In the genomic region with DNA sequence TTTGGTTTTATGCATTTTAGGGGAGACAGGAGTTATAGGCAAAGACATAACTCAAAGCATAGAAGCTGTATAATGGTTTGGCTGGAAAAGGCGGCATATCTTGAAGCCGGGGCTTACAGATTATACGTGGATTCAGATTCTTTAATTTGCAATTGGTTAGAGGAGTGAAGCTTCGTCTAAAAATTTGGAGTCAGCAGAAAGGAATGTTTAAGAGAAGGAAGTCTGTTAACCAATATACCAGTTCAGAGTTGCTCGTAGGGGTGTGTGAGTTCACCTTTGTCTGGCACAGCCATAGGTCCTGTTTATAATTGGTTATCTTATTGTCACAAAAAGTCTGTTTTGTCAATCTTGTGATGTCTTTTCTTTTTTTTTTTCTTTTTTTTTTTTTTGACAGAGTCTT, we compare ENCODE assay signal across 25 cellular contexts. TPM values are rescaled to one million over a fixed set of nuclear protein-coding genes. Genes with fewer than 3 reads are reported as not detected.
DNase-seq lines count a peak whose midpoint lies in the region; ATAC-seq, FAIRE-seq and TF ChIP-seq lines count a peak whose summit lies in the region.
"Had no signal": no experiment of that assay in that cellular context is flagged by ENCODE, and none has a peak within 500 bp of the region (broad histone marks: within the 10 kb centered on the region; RNA-seq: fewer than 3 reads in every experiment).

No MANE protein-coding gene starts in this region.

- H3K27ac ChIP-seq in K562 (ENCODE audit: extremely low read depth, low read depth, low read length) (no peak overlapping the region), OCI-LY7 (ENCODE audit: low read depth, low read length, poor library complexity, severe bottlenecking) (no peak overlapping the region)
- H3K27ac ChIP-seq: heart right ventricle, SK-N-MC, testis had no signal

- no peaks in the 10 kb centered on the region for H3K9me2 ChIP-seq in OCI-LY7 (ENCODE audit: insufficient read depth, low read length)

- no peak overlapping the region for H3K4me3 Mint-ChIP-seq in activated T-helper 2 cell treated with anti-CD3 and anti-CD28 coated beads, Interferon-gamma antibody, Interleukin-2, Interleukin-4, amounts not matched to agents 10 μg/mL and 5 μg/mL and 100 μg/mL, durations not matched to agents 14 hours and 24 hours and 36 hours (ENCODE audit: low read depth)
- H3K4me3 Mint-ChIP-seq: activated naive CD8-positive, alpha-beta T cell treated with anti-CD3 and anti-CD28 coated beads, Interleukin-2, amount 50 U/mL, for 24 hours; CD4-positive, CD25-positive, alpha-beta regulatory T cell; neural crest cell had no signal

- no TSS peak for BruUV-seq in K562 (replicated peaks; lab: Mats Ljungman, UMichigan)
- BruUV-seq in OCI-LY7 (replicated peaks; lab: Mats Ljungman, UMichigan), result no TSS peak

- H2AFZ ChIP-seq in K562 (ENCODE audit: low read depth, low read length) (no peak overlapping the region), OCI-LY7 (ENCODE audit: low read length) (no peak overlapping the region)

- DNase-seq in EH (ENCODE audit: low read depth) (peak; percentile 37), HTR-8/SVneo (ENCODE audit: insufficient read length, low spot score) (peak; percentile 76), K562 (ENCODE audit: extremely low read depth in 1 of 4, low spot score in 3 of 4) (no peak), kidney epithelial cell (ENCODE audit: low read depth) (peak; percentile 42), HT-29 (ENCODE audit: low spot score) (no peak), OCI-LY7 (ENCODE audit: low spot score) (no peak)
- DNase-seq in activated T-helper 2 cell treated with anti-CD3 and anti-CD28 coated beads, Interferon-gamma antibody, Interleukin-2, Interleukin-4, amounts not matched to agents 10 μg/mL and 5 μg/mL and 100 μg/mL, durations not matched to agents 14 hours and 24 hours and 36 hours (ENCODE audit: low spot score), result no peak
- DNase-seq: activated CD8-positive, alpha-beta memory T cell treated with anti-CD3 and anti-CD28 coated beads, Interleukin-2, amount 50 U/mL, for 4 hours; activated gamma-delta T cell; activated naive CD8-positive, alpha-beta T cell treated with anti-CD3 and anti-CD28 coated beads, Interleukin-2, amount 50 U/mL, for 24 hours; CD4-positive, CD25-positive, alpha-beta regulatory T cell; cortex of kidney; DMS153; heart right ventricle; left ventricle myocardium superior; mucosa of descending colon; NCI-H1105 treated with DMSO at 0.1 percent for 48 hours; NCI-H446 treated with DMSO at 0.1 percent for 48 hours; stimulated activated naive CD4-positive, alpha-beta T cell; T-helper 9 cell; testis had no signal

- H3K4me1 Mint-ChIP-seq in activated T-helper 2 cell treated with anti-CD3 and anti-CD28 coated beads, Interferon-gamma antibody, Interleukin-2, Interleukin-4, amounts not matched to agents 10 μg/mL and 5 μg/mL and 100 μg/mL, durations not matched to agents 14 hours and 24 hours and 36 hours (ENCODE audit: low read depth), result no peaks in the 10 kb centered on the region
- H3K4me1 Mint-ChIP-seq: activated naive CD8-positive, alpha-beta T cell treated with anti-CD3 and anti-CD28 coated beads, Interleukin-2, amount 50 U/mL, for 24 hours; CD4-positive, CD25-positive, alpha-beta regulatory T cell had no signal

- in situ Hi-C loops in K562 (cut with MboI), result no loop called here

- H3K4me2 ChIP-seq in K562 (ENCODE audit: insufficient read depth, low read length) (no peak overlapping the region), OCI-LY7 (ENCODE audit: low read length) (no peak overlapping the region)

- peaks cover 28 to 54% of the 10 kb centered on the region in 2 experiments for H3K27me3 ChIP-seq in K562 (ENCODE audit: control insufficient read depth in 2 of 2, insufficient read depth in 2 of 2, low read length in 2 of 2)
- no peaks in the 10 kb centered on the region for H3K27me3 ChIP-seq in kidney epithelial cell (ENCODE audit: control insufficient read depth, insufficient read depth, low read length)
- H3K27me3 ChIP-seq: testis had no signal

- peaks cover 26% of the 10 kb centered on the region for H3K27me3 Mint-ChIP-seq in activated T-helper 2 cell treated with anti-CD3 and anti-CD28 coated beads, Interferon-gamma antibody, Interleukin-2, Interleukin-4, amounts not matched to agents 10 μg/mL and 5 μg/mL and 100 μg/mL, durations not matched to agents 14 hours and 24 hours and 36 hours (ENCODE audit: low read depth)

- H3K79me2 ChIP-seq in K562 (ENCODE audit: control insufficient read depth, insufficient read depth, low read length), result no peaks in the 10 kb centered on the region
- H3K79me2 ChIP-seq in OCI-LY7 (ENCODE audit: insufficient read depth, low read depth, low read length), result no peaks in the 10 kb centered on the region

- CTCF ChIA-PET in K562 (lab: Yijun Ruan, JAX; ENCODE audit: low intra/inter-chr PET ratio), result no interaction called here
- CTCF ChIA-PET in OCI-LY7 (lab: Charles Lee; ENCODE audit: unreplicated experiment), result no interaction called here

- no peak for TF ChIP-seq RAD21 in K562 (CRISPR knock-in tag; conservative IDR thresholded peaks at IDR 0.05 in 1 of 2, IDR thresholded peaks at IDR 0.05 in 1 of 2)

- no peak for TF ChIP-seq POLR2A in K562 (conservative IDR thresholded peaks at IDR 0.05)

- H3K36me3 Mint-ChIP-seq in activated T-helper 2 cell treated with anti-CD3 and anti-CD28 coated beads, Interferon-gamma antibody, Interleukin-2, Interleukin-4, amounts not matched to agents 10 μg/mL and 5 μg/mL and 100 μg/mL, durations not matched to agents 14 hours and 24 hours and 36 hours (ENCODE audit: low read depth), result no peaks in the 10 kb centered on the region
- H3K36me3 Mint-ChIP-seq: CD4-positive, CD25-positive, alpha-beta regulatory T cell had no signal

- H3K4me1 ChIP-seq in K562 (replicated peaks in 1 of 2; ENCODE audit: control insufficient read depth in 2 of 2, insufficient read depth in 2 of 2, low read length in 2 of 2) (no peaks in the 10 kb centered on the region), OCI-LY7 (ENCODE audit: insufficient read depth, low read length, poor library complexity, severe bottlenecking) (peaks cover 5% of the 10 kb centered on the region)
- H3K4me1 ChIP-seq: heart right ventricle, testis had no signal

- no peak overlapping the region for H3K4me3 ChIP-seq in K562
- no peak overlapping the region for H3K4me3 ChIP-seq in kidney epithelial cell (ENCODE audit: low read depth, low read length)
- no peak overlapping the region for H3K4me3 ChIP-seq in OCI-LY7 (ENCODE audit: low read depth, low read length, poor library complexity, severe bottlenecking)
- H3K4me3 ChIP-seq: heart right ventricle, mucosa of descending colon, SK-N-MC, testis had no signal

- H3K9ac ChIP-seq in K562 (ENCODE audit: insufficient read depth in 1 of 2, low read depth in 2 of 2, low read length in 2 of 2), result no peak overlapping the region

- no peaks in the 10 kb centered on the region for H3K9me3 ChIP-seq in K562 (replicated peaks; ENCODE audit: control insufficient read depth, insufficient read depth, low read depth, low read length)
- no peaks in the 10 kb centered on the region for H3K9me3 ChIP-seq in OCI-LY7 (ENCODE audit: low read length)
- H3K9me3 ChIP-seq: heart right ventricle, mucosa of descending colon, testis had no signal

- POLR2A ChIA-PET in K562 (lab: Yijun Ruan, JAX) (interaction anchor here (0.6 to 0.7 kb wide), 2 partner anchors 18 to 19 kb away, joined by 3 to 4 read pairs; no protein-coding TSS in a partner anchor), OCI-LY7 (lab: Charles Lee) (interaction anchor here (0.6 kb wide), 1 partner anchor 186 kb away, joined by 3 read pairs; no protein-coding TSS in a partner anchor)

- H3K9me1 ChIP-seq in K562 (ENCODE audit: control insufficient read depth, insufficient read depth, low read length), result no peaks in the 10 kb centered on the region

- ATAC-seq in K562 (no peak), HG02981 (IDR thresholded peaks at IDR 0.05; ENCODE audit: unreplicated experiment) (no peak)
- ATAC-seq: activated naive CD8-positive, alpha-beta T cell treated with anti-CD3 and anti-CD28 coated beads, Interleukin-2, amount 50 U/mL, for 24 hours; heart right ventricle; left ventricle myocardium superior; mucosa of descending colon had no signal

- TF ChIP-seq CTCF in K562 (IDR thresholded peaks at IDR 0.05 in 2 of 3, conservative IDR thresholded peaks at IDR 0.05 in 1 of 3; ENCODE audit: insufficient read depth in 2 of 3, low read depth in 1 of 3, low read length in 3 of 3) (no peak), kidney epithelial cell (IDR thresholded peaks at IDR 0.05; ENCODE audit: insufficient read depth, low read length, poor library complexity, severe bottlenecking) (no peak), OCI-LY7 (conservative IDR thresholded peaks at IDR 0.05; ENCODE audit: low read length) (no peak)

- no peaks in the 10 kb centered on the region for H3K9me3 Mint-ChIP-seq in activated T-helper 2 cell treated with anti-CD3 and anti-CD28 coated beads, Interferon-gamma antibody, Interleukin-2, Interleukin-4, amounts not matched to agents 10 μg/mL and 5 μg/mL and 100 μg/mL, durations not matched to agents 14 hours and 24 hours and 36 hours
- H3K9me3 Mint-ChIP-seq: activated naive CD8-positive, alpha-beta T cell treated with anti-CD3 and anti-CD28 coated beads, Interleukin-2, amount 50 U/mL, for 24 hours; neural crest cell had no signal

- no peaks in the 10 kb centered on the region for H4K20me1 ChIP-seq in K562 (replicated peaks; ENCODE audit: control insufficient read depth, insufficient read depth, low read length)
- H4K20me1 ChIP-seq in OCI-LY7 (ENCODE audit: insufficient read depth, low read length), result no peaks in the 10 kb centered on the region

- intact Hi-C loops in K562 (cut with micrococcal nuclease) (no loop called here), OCI-LY7 (cut with micrococcal nuclease; ENCODE audit: unreplicated experiment) (no loop called here)
- intact Hi-C loops in activated T-helper 2 cell treated with anti-CD3 and anti-CD28 coated beads, Interferon-gamma antibody, Interleukin-2, Interleukin-4, amounts not matched to agents 10 μg/mL and 5 μg/mL and 100 μg/mL, durations not matched to agents 14 hours and 24 hours and 36 hours (cut with micrococcal nuclease), result no loop called here

- peak; percentile 79 for FAIRE-seq in HTR-8/SVneo (lab: Jason Lieb, UNC)
- no peak for FAIRE-seq in K562 (lab: Jason Lieb, UNC)

- 2% methylated on average over 5 of the region's 5 CpGs for WGBS in K562 (ENCODE audit: insufficient coverage, low coverage, missing lambda C conversion rate)

- H3K36me3 ChIP-seq in K562 (ENCODE audit: control insufficient read depth, insufficient read depth, low read length) (no peaks in the 10 kb centered on the region), kidney epithelial cell (ENCODE audit: control insufficient read depth, insufficient read depth, low read length) (no peaks in the 10 kb centered on the region), OCI-LY7 (ENCODE audit: insufficient read depth, low read length) (no peaks in the 10 kb centered on the region)
- H3K36me3 ChIP-seq: heart right ventricle had no signal

- TF ChIP-seq EP300 in K562 (IDR thresholded peaks at IDR 0.05; ENCODE audit: low read length), result no peak

- no peak overlapping the region for H3K27ac Mint-ChIP-seq in activated T-helper 2 cell treated with anti-CD3 and anti-CD28 coated beads, Interferon-gamma antibody, Interleukin-2, Interleukin-4, amounts not matched to agents 10 μg/mL and 5 μg/mL and 100 μg/mL, durations not matched to agents 14 hours and 24 hours and 36 hours
- H3K27ac Mint-ChIP-seq: activated naive CD8-positive, alpha-beta T cell treated with anti-CD3 and anti-CD28 coated beads, Interleukin-2, amount 50 U/mL, for 24 hours; CD4-positive, CD25-positive, alpha-beta regulatory T cell had no signal

RNA-seq across cellular contexts. Expression of a gene that starts 8.9 kb away (rescaled TPM):
- total RNA-seq in K562 (2011; cell fraction: chromatin; rRNA removed; ENCODE audit: low replicate concordance), result 0.09 TPM in 1 of 2 replicates, not detected in the other
- total RNA-seq in K562 (2011; cell fraction: nucleolus; rRNA removed), result not detected in 2 replicates
- total RNA-seq in K562 (2011; cell fraction: nucleoplasm; rRNA removed), result not detected in 2 replicates
- total RNA-seq in K562 (2014; rRNA removed), result not detected in 2 replicates
- not detected in 2 replicates for total RNA-seq in K562 (2014; rRNA removed; fragmentation: Illumina TruSeq; extraction: Trizol)
- total RNA-seq in K562 (2015; rRNA removed; fragmentation: Illumina TruSeq; extraction: Trizol), result not detected in 2 replicates
- total RNA-seq in K562 (2021), result not detected in 2 replicates
- polyA plus RNA-seq in K562 (2011; rRNA removed), result not detected in 2 replicates
- not detected in 2 replicates for polyA plus RNA-seq in K562 (2011; cell fraction: cytosol; rRNA removed)
- polyA plus RNA-seq in K562 (2011; cell fraction: nucleus; rRNA removed), result 0.10 and 0.11 TPM in 2 replicates
- polyA plus RNA-seq in K562 (2012), result 0.03 TPM in 1 of 2 replicates, not detected in the other
- polyA plus RNA-seq in K562 (2014; fragmentation: Illumina TruSeq; extraction: Trizol), result not detected in 2 replicates
- polyA plus RNA-seq in K562 (2014; fragmentation: Nextera tagmentation; extraction: Ambion mirVana), result not detected
- polyA plus RNA-seq in K562 (2014; rRNA removed), result not detected in 2 replicates
- not detected in 2 replicates for polyA minus RNA-seq in K562 (2011; rRNA and poly(A)+ RNA removed)
- not detected in 2 replicates for polyA minus RNA-seq in K562 (2011; cell fraction: cytosol; rRNA and poly(A)+ RNA removed)
- polyA minus RNA-seq in K562 (2011; cell fraction: nucleus; rRNA and poly(A)+ RNA removed), result not detected in 2 replicates
- 2.8 and 5.6 TPM in 2 replicates for total RNA-seq in kidney epithelial cell
- total RNA-seq in HT-29 (2014; rRNA removed; shearing (Covaris generic)), result 0.05 TPM in 1 of 2 replicates, not detected in the other
- total RNA-seq in OCI-LY7 (2014; rRNA removed; shearing (Covaris generic)), result not detected in 2 replicates
- not detected in 2 replicates for total RNA-seq in OCI-LY7 (2022)
- not detected in 2 replicates for total RNA-seq in activated T-helper 2 cell treated with anti-CD3 and anti-CD28 coated beads, Interferon-gamma antibody, Interleukin-2, Interleukin-4, amounts not matched to agents 10 μg/mL and 5 μg/mL and 100 μg/mL, durations not matched to agents 14 hours and 24 hours and 36 hours
- total RNA-seq: CD4-positive, CD25-positive, alpha-beta regulatory T cell; heart right ventricle; left ventricle myocardium superior; mucosa of descending colon; neural crest cell; posterior vena cava had no signal
- polyA plus RNA-seq: CD4-positive, CD25-positive, alpha-beta regulatory T cell; heart right ventricle had no signal

RNA-seq across cellular contexts. Expression of a gene that starts 29.5 kb away (rescaled TPM):
- not detected in 2 replicates for total RNA-seq in K562 (2011; cell fraction: chromatin; rRNA removed; ENCODE audit: low replicate concordance)
- total RNA-seq in K562 (2011; cell fraction: nucleolus; rRNA removed), result not detected in 2 replicates
- not detected in 2 replicates for total RNA-seq in K562 (2011; cell fraction: nucleoplasm; rRNA removed)
- total RNA-seq in K562 (2014; rRNA removed), result not detected in 2 replicates
- not detected in 2 replicates for total RNA-seq in K562 (2014; rRNA removed; fragmentation: Illumina TruSeq; extraction: Trizol)
- total RNA-seq in K562 (2015; rRNA removed; fragmentation: Illumina TruSeq; extraction: Trizol), result not detected in 2 replicates
- not detected in 2 replicates for total RNA-seq in K562 (2021)
- polyA plus RNA-seq in K562 (2011; rRNA removed), result not detected in 2 replicates
- polyA plus RNA-seq in K562 (2011; cell fraction: cytosol; rRNA removed), result not detected in 2 replicates
- not detected in 2 replicates for polyA plus RNA-seq in K562 (2011; cell fraction: nucleus; rRNA removed)
- polyA plus RNA-seq in K562 (2012), result not detected in 2 replicates
- polyA plus RNA-seq in K562 (2014; fragmentation: Illumina TruSeq; extraction: Trizol), result not detected in 2 replicates
- not detected for polyA plus RNA-seq in K562 (2014; fragmentation: Nextera tagmentation; extraction: Ambion mirVana)
- not detected in 2 replicates for polyA plus RNA-seq in K562 (2014; rRNA removed)
- not detected in 2 replicates for polyA minus RNA-seq in K562 (2011; rRNA and poly(A)+ RNA removed)
- not detected in 2 replicates for polyA minus RNA-seq in K562 (2011; cell fraction: cytosol; rRNA and poly(A)+ RNA removed)
- not detected in 2 replicates for polyA minus RNA-seq in K562 (2011; cell fraction: nucleus; rRNA and poly(A)+ RNA removed)
- total RNA-seq in kidney epithelial cell, result not detected in 2 replicates
- total RNA-seq in HT-29 (2014; rRNA removed; shearing (Covaris generic)), result not detected in 2 replicates
- not detected in 2 replicates for total RNA-seq in OCI-LY7 (2014; rRNA removed; shearing (Covaris generic))
- total RNA-seq in OCI-LY7 (2022), result not detected in 2 replicates
- total RNA-seq in activated T-helper 2 cell treated with anti-CD3 and anti-CD28 coated beads, Interferon-gamma antibody, Interleukin-2, Interleukin-4, amounts not matched to agents 10 μg/mL and 5 μg/mL and 100 μg/mL, durations not matched to agents 14 hours and 24 hours and 36 hours, result not detected in 2 replicates
- total RNA-seq: CD4-positive, CD25-positive, alpha-beta regulatory T cell; left ventricle myocardium superior; mucosa of descending colon; neural crest cell; posterior vena cava had no signal
- polyA plus RNA-seq: CD4-positive, CD25-positive, alpha-beta regulatory T cell; heart right ventricle had no signal

Comparison
In these comparisons a context has a peak if more than half of its experiments do, and no peak if none do; other contexts are left out.
1. DNase-seq: peak in EH (single experiment), HTR-8/SVneo (single experiment) and kidney epithelial cell (single experiment); none in K562 (0 of 4), HT-29 (single experiment), OCI-LY7 (single experiment) and activated T-helper 2 cell treated with anti-CD3 and anti-CD28 coated beads, Interferon-gamma antibody, Interleukin-2, Interleukin-4, amounts not matched to agents 10 μg/mL and 5 μg/mL and 100 μg/mL, durations not matched to agents 14 hours and 24 hours and 36 hours (single experiment).